In the genomic region with DNA sequence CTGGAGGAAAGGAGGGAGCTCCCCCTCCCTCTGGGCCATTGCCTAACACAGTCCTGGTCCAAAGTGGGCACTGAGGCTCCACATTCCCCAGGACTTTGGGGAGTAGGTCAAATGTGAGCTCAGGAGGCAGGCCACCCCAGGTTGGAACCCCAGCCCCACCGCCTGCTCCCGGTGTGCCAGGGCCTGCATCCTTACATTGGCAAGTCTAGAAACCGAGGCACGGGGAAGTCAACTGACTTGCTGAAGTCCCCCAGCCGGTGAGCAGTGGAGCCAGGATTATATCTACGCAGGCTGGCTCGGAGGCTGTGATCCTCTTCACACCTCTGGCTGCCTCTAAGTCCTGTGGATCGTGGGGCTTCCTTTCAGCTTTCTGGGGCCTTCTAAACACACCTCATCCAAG, we compare ENCODE assay signal across 30 cellular contexts. TPM values are rescaled to one million over a fixed set of nuclear protein-coding genes. Genes with fewer than 3 reads are reported as not detected.
DNase-seq lines count a peak whose midpoint lies in the region; ATAC-seq, FAIRE-seq and TF ChIP-seq lines count a peak whose summit lies in the region.
"Had no signal": no experiment of that assay in that cellular context is flagged by ENCODE, and none has a peak within 500 bp of the region (broad histone marks: within the 10 kb centered on the region; RNA-seq: fewer than 3 reads in every experiment).

No MANE protein-coding gene starts in this region.

- no peak overlapping the region for H3K27ac ChIP-seq in H1 (ENCODE audit: low read depth, low read length)
- no peak overlapping the region for H3K27ac ChIP-seq in mesenchymal stem cell (ENCODE audit: low read length, poor library complexity, severe bottlenecking)
- H3K27ac ChIP-seq in trophoblast cell (ENCODE audit: low read depth, low read length), result no peak overlapping the region
- H3K27ac ChIP-seq: BLaER1 had no signal

- TF ChIP-seq POLR2A in H1 (IDR thresholded peaks at IDR 0.05; ENCODE audit: control extremely low read depth in 1 of 2, low read depth in 2 of 2, low read length in 2 of 2), result no peak

- H3K18ac ChIP-seq in H1 (ENCODE audit: extremely low read depth, low read length), result no peak overlapping the region
- no peak overlapping the region for H3K18ac ChIP-seq in mesenchymal stem cell (ENCODE audit: low read depth in 1 of 2, low read length in 2 of 2)
- H3K18ac ChIP-seq in trophoblast cell (ENCODE audit: low read length), result no peak overlapping the region

- H3K4me2 ChIP-seq in H1 (ENCODE audit: insufficient read depth in 1 of 2, low read depth in 2 of 2, low read length in 2 of 2) (no peak overlapping the region), mesenchymal stem cell (ENCODE audit: low read length, poor library complexity, severe bottlenecking) (no peak overlapping the region), trophoblast cell (ENCODE audit: low read length) (no peak overlapping the region)
- H3K4me2 ChIP-seq: BLaER1 had no signal

- H2BK5ac ChIP-seq in H1 (ENCODE audit: low read depth, low read length), result no peak overlapping the region
- H2BK5ac ChIP-seq in mesenchymal stem cell (ENCODE audit: low read depth, low read length, poor library complexity, severe bottlenecking), result no peak overlapping the region
- H2BK5ac ChIP-seq in trophoblast cell (ENCODE audit: low read depth, low read length, poor library complexity), result no peak overlapping the region

- CTCF ChIA-PET in H1 (lab: Charles Lee; ENCODE audit: partially characterized antibody), result interaction anchor here (2.9 to 14.8 kb wide), 7 partner anchors 9 to 88 kb away, joined by 12 to 518 read pairs (median 218); partner anchors contain the start of gene RHCG

- H3K4me1 ChIP-seq in H1 (replicated peaks in 1 of 4; ENCODE audit: control insufficient read depth in 3 of 4, insufficient read depth in 4 of 4, low read length in 3 of 4), result peaks cover 2 to 23% (median 18%) of the 10 kb centered on the region in 4 experiments
- no peaks in the 10 kb centered on the region for H3K4me1 ChIP-seq in mesenchymal stem cell (ENCODE audit: control insufficient read depth, insufficient read depth, low read depth, low read length)
- H3K4me1 ChIP-seq in trophoblast cell (ENCODE audit: control insufficient read depth in 1 of 2, insufficient read depth in 2 of 2, low read length in 2 of 2), result peaks cover 28 to 39% of the 10 kb centered on the region in 2 experiments

- H3K27me3 ChIP-seq in H1 (replicated peaks in 1 of 4; ENCODE audit: control insufficient read depth in 3 of 4, extremely low read depth in 1 of 4, insufficient read depth in 3 of 4, low read length in 3 of 4), result peaks cover 0 to 2% (median 0%) of the 10 kb centered on the region in 4 experiments; a peak in 3 of 7 replicates
- H3K27me3 ChIP-seq in mesenchymal stem cell (ENCODE audit: control insufficient read depth in 1 of 2, insufficient read depth in 1 of 2, low read length in 2 of 2), result peaks cover 80 to 100% of the 10 kb centered on the region in 2 experiments
- H3K27me3 ChIP-seq in trophoblast cell (ENCODE audit: insufficient read depth, low read length), result no peaks in the 10 kb centered on the region

- H2BK15ac ChIP-seq in H1 (ENCODE audit: low read length) (no peak overlapping the region), mesenchymal stem cell (ENCODE audit: low read depth, poor library complexity, severe bottlenecking) (no peak overlapping the region)

- no peak for TF ChIP-seq EP300 in H1 (IDR thresholded peaks at IDR 0.05; ENCODE audit: borderline replicate concordance in 1 of 2, low read depth in 2 of 2, low read length in 2 of 2)

- H3K4me3 ChIP-seq in H1 (ENCODE audit: extremely low read depth in 1 of 4, insufficient read depth in 2 of 4, low read depth in 3 of 4, low read length in 4 of 4), result no peak overlapping the region
- H3K4me3 ChIP-seq in mesenchymal stem cell (ENCODE audit: insufficient read depth in 1 of 2, low read depth in 1 of 2, low read length in 2 of 2), result no peak overlapping the region
- no peak overlapping the region for H3K4me3 ChIP-seq in trophoblast cell (ENCODE audit: low read depth, low read length)
- H3K4me3 ChIP-seq: BLaER1, GM12878 had no signal

- no peak overlapping the region for H2AFZ ChIP-seq in H1 (ENCODE audit: low read length)
- no peak overlapping the region for H2AFZ ChIP-seq in mesenchymal stem cell (ENCODE audit: low read depth, low read length)
- no peak overlapping the region for H2AFZ ChIP-seq in trophoblast cell (ENCODE audit: insufficient read depth, low read length, poor library complexity)

- H3K9ac ChIP-seq in H1 (replicated peaks in 1 of 4; ENCODE audit: extremely low read depth in 1 of 4, low read depth in 3 of 4, low read length in 3 of 4) (no peak overlapping the region), mesenchymal stem cell (ENCODE audit: low read length) (no peak overlapping the region), trophoblast cell (ENCODE audit: low read length) (no peak overlapping the region)
- H3K9ac ChIP-seq: BLaER1 had no signal

- POLR2A ChIA-PET in H1 (lab: Charles Lee; ENCODE audit: partially characterized antibody), result no interaction called here

- H4K91ac ChIP-seq in H1 (replicated peaks; ENCODE audit: insufficient read length, low read length), result no peak overlapping the region
- no peak overlapping the region for H4K91ac ChIP-seq in mesenchymal stem cell (ENCODE audit: low read length)
- peak overlapping the region; percentile 56 for H4K91ac ChIP-seq in trophoblast cell (ENCODE audit: low read depth, low read length)

- no peak overlapping the region for H3K56ac ChIP-seq in H1 (replicated peaks; ENCODE audit: insufficient read length, low read depth, low read length)

- 90% methylated on average over 8 of the region's 8 CpGs; no CpG with 5 or more reads in 1 of the 2 experiments for WGBS in H1 (ENCODE audit: extremely low coverage in 1 of 2, insufficient coverage in 1 of 2, insufficient read length in 1 of 2, insufficient replicate concordance in 2 of 2, low coverage in 1 of 2, low lambda C conversion rate in 2 of 2, missing lambda C conversion rate in 1 of 2), 2 experiments
- 84% methylated on average over 8 of the region's 8 CpGs for WGBS in mesenchymal stem cell
- no CpG with 5 or more reads among the region's 8 CpGs for WGBS in trophoblast cell (ENCODE audit: extremely low coverage, insufficient coverage, insufficient read length)

- no peaks in the 10 kb centered on the region for H3K23me2 ChIP-seq in H1 (ENCODE audit: low read depth, low read length)

- H4K12ac ChIP-seq in trophoblast cell (ENCODE audit: low read depth, low read length), result no peak overlapping the region

- H3K79me1 ChIP-seq in H1 (ENCODE audit: low read depth, low read length) (no peaks in the 10 kb centered on the region), mesenchymal stem cell (replicated peaks; ENCODE audit: low read length, poor library complexity, severe bottlenecking) (no peaks in the 10 kb centered on the region), trophoblast cell (ENCODE audit: low read length) (peaks cover 10% of the 10 kb centered on the region)

- H3K36me3 ChIP-seq in H1 (ENCODE audit: control insufficient read depth in 2 of 4, insufficient read depth in 4 of 4, low read length in 3 of 4), result no peaks in the 10 kb centered on the region
- H3K36me3 ChIP-seq in mesenchymal stem cell (ENCODE audit: control insufficient read depth in 1 of 2, insufficient read depth in 2 of 2, low read depth in 1 of 2, low read length in 2 of 2), result no peaks in the 10 kb centered on the region
- no peaks in the 10 kb centered on the region for H3K36me3 ChIP-seq in trophoblast cell (ENCODE audit: control insufficient read depth in 1 of 2, insufficient read depth in 2 of 2, low read length in 2 of 2)
- H3K36me3 ChIP-seq: BE2C, BLaER1 had no signal

- H3K9me3 ChIP-seq in H1 (ENCODE audit: insufficient read depth in 2 of 2, low read depth in 1 of 2, low read length in 1 of 2) (no peaks in the 10 kb centered on the region), mesenchymal stem cell (ENCODE audit: control insufficient read depth, low read length) (no peaks in the 10 kb centered on the region), trophoblast cell (ENCODE audit: insufficient read depth, low read depth, low read length) (no peaks in the 10 kb centered on the region)
- H3K9me3 ChIP-seq: BE2C, BLaER1 had no signal

- H2AK5ac ChIP-seq in H1 (ENCODE audit: low read depth, low read length), result peak overlapping the region; percentile 78; the same call in 1 of the 2 replicates
- H2AK5ac ChIP-seq in mesenchymal stem cell (ENCODE audit: low read length, severe bottlenecking), result no peak overlapping the region
- H2AK5ac ChIP-seq in trophoblast cell (ENCODE audit: low read length), result no peak overlapping the region

- ATAC-seq in HG03439 (IDR thresholded peaks at IDR 0.05; ENCODE audit: unreplicated experiment), result no peak
- ATAC-seq: GM12878 had no signal

- no peak overlapping the region for H3K23ac ChIP-seq in H1 (ENCODE audit: insufficient read length)
- H3K23ac ChIP-seq in mesenchymal stem cell (ENCODE audit: low read length in 2 of 2), result no peak overlapping the region
- no peak overlapping the region for H3K23ac ChIP-seq in trophoblast cell (ENCODE audit: low read length)

- no peak overlapping the region for H3K4ac ChIP-seq in H1 (replicated peaks; ENCODE audit: insufficient read length, low read depth, low read length)
- H3K4ac ChIP-seq in mesenchymal stem cell (ENCODE audit: low read depth in 1 of 2, low read length in 2 of 2), result no peak overlapping the region
- H3K4ac ChIP-seq in trophoblast cell (ENCODE audit: low read depth, low read length), result no peak overlapping the region

- no peak overlapping the region for H4K8ac ChIP-seq in H1 (ENCODE audit: extremely low read depth, insufficient read depth, low read length)
- H4K8ac ChIP-seq in mesenchymal stem cell (ENCODE audit: low read length), result peak overlapping the region; percentile 42
- no peak overlapping the region for H4K8ac ChIP-seq in trophoblast cell (ENCODE audit: low read depth, low read length)

- H2BK12ac ChIP-seq in H1 (ENCODE audit: low read depth, low read length) (0 out of 2 replicates have a peak overlapping the region, but pooled peaks have one; percentile 60), mesenchymal stem cell (ENCODE audit: low read length in 2 of 2) (no peak overlapping the region), trophoblast cell (ENCODE audit: low read length) (peak overlapping the region; percentile 39)

- H3K14ac ChIP-seq in H1 (ENCODE audit: insufficient read length) (no peak overlapping the region), mesenchymal stem cell (ENCODE audit: low read length in 2 of 2) (no peak overlapping the region), trophoblast cell (ENCODE audit: low read length) (no peak overlapping the region)

- H2BK120ac ChIP-seq in H1 (replicated peaks; ENCODE audit: low read depth, low read length), result no peak overlapping the region
- H2BK120ac ChIP-seq in mesenchymal stem cell (ENCODE audit: low read depth, low read length), result no peak overlapping the region
- no peak overlapping the region for H2BK120ac ChIP-seq in trophoblast cell (ENCODE audit: insufficient read depth, low read length, poor library complexity)

- 0 out of 2 replicates have a peak overlapping the region, but pooled peaks have one; percentile 8 for H2BK20ac ChIP-seq in H1 (ENCODE audit: low read length)

- FAIRE-seq in H1 (lab: Jason Lieb, UNC), result no peak
- FAIRE-seq: A204.1, GM12878, GM12892, GM18507 had no signal

- peaks cover 0 to 1% of the 10 kb centered on the region in 2 experiments for H4K20me1 ChIP-seq in H1 (replicated peaks in 1 of 2; ENCODE audit: control insufficient read depth in 1 of 2, insufficient read depth in 2 of 2, low read length in 2 of 2)
- H4K20me1 ChIP-seq: BLaER1 had no signal

- no peaks in the 10 kb centered on the region for H3K79me2 ChIP-seq in H1 (ENCODE audit: control insufficient read depth in 1 of 2, insufficient read depth in 2 of 2, low read length in 2 of 2)
- H3K79me2 ChIP-seq in trophoblast cell (ENCODE audit: control insufficient read depth, insufficient read depth, low read length, poor library complexity), result no peaks in the 10 kb centered on the region

- no peak for TF ChIP-seq CTCF in H1 (IDR thresholded peaks at IDR 0.05; ENCODE audit: control extremely low read depth in 1 of 3, insufficient read depth in 1 of 3, low read depth in 1 of 3, low read length in 3 of 3)

- TF ChIP-seq RAD21 in H1 (IDR thresholded peaks at IDR 0.05 in 1 of 2, conservative IDR thresholded peaks at IDR 0.05 in 1 of 2; ENCODE audit: low read depth in 2 of 2, low read length in 2 of 2), result no peak

- DNase-seq in H1 (ENCODE audit: low read depth in 1 of 2, low spot score in 2 of 2) (peak in 1 of 2 experiments; percentile 40), mesenchymal stem cell (no peak), trophoblast cell (no peak), NCI-H2227 treated with DMSO at 0.1 percent for 48 hours (lab: John Stamatoyannopoulos, UW) (no peak), T-helper 9 cell (no peak)
- DNase-seq: 8988T; ACHN; BE2C; C1 segment of cervical spinal cord; CD4-positive, alpha-beta memory T cell; CD4-positive, CD25-positive, alpha-beta regulatory T cell; CD8-positive, alpha-beta memory T cell; COR-L47; DMS 273 treated with DMSO at 0.1 percent for 48 hours; DMS153; DMS53; DMS79; DND-41; EL; GDM1 had no signal

- H4K5ac ChIP-seq in H1 (ENCODE audit: insufficient read length, low read depth, low read length), result no peak overlapping the region

RNA-seq across cellular contexts. Expression of gene RHCG, which starts 48.7 kb away (rescaled TPM):
- 0.46 TPM in 1 of 2 replicates, not detected in the other for total RNA-seq in H1 (2021; fragmentation: NEBNext Ultra II Directional; extraction: Animal tissue kit (Norgen Biotek cat#: 25700))
- polyA plus RNA-seq in H1 (2011; rRNA removed), result 0.53 and 0.68 TPM in 2 replicates
- polyA plus RNA-seq in H1 (2011; cell fraction: cytosol; rRNA removed), result 0.74 TPM
- polyA plus RNA-seq in H1 (2011; cell fraction: nucleus; rRNA removed), result 0.97 TPM
- polyA plus RNA-seq in H1 (2012, experiment 1 of 2), result 0.25 to 0.58 TPM (median 0.45 TPM) in 4 replicates
- polyA plus RNA-seq in H1 (2012, experiment 2 of 2), result 0.39 TPM
- 0.43 TPM for polyA plus RNA-seq in H1 (2013, experiment 1 of 2)
- polyA plus RNA-seq in H1 (2013, experiment 2 of 2), result 0.37 TPM
- polyA minus RNA-seq in H1 (2011; rRNA and poly(A)+ RNA removed), result 1.2 and 1.6 TPM in 2 replicates
- not detected for polyA minus RNA-seq in H1 (2011; cell fraction: cytosol; rRNA and poly(A)+ RNA removed)
- polyA minus RNA-seq in H1 (2011; cell fraction: nucleus; rRNA and poly(A)+ RNA removed), result 0.30 TPM
- 0.03 TPM for polyA plus RNA-seq in mesenchymal stem cell (2013, experiment 1 of 2)
- polyA plus RNA-seq in mesenchymal stem cell (2013, experiment 2 of 2), result not detected
- not detected in 2 replicates for polyA plus RNA-seq in trophoblast cell (2013)
- total RNA-seq: CD4-positive, alpha-beta memory T cell; CD4-positive, CD25-positive, alpha-beta regulatory T cell; CD8-positive, alpha-beta memory T cell; Daoy; G401 had no signal
- polyA plus RNA-seq: AG04450; CD14-positive monocyte; CD4-positive, alpha-beta memory T cell; CD4-positive, CD25-positive, alpha-beta regulatory T cell; CD8-positive, alpha-beta memory T cell had no signal

Comparison
In these comparisons a context has a peak if more than half of its experiments do, and no peak if none do; other contexts are left out.
1. H2BK12ac ChIP-seq: peak in H1 (single experiment) and trophoblast cell (single experiment); none in mesenchymal stem cell (0 of 2).